In the genomic region with DNA sequence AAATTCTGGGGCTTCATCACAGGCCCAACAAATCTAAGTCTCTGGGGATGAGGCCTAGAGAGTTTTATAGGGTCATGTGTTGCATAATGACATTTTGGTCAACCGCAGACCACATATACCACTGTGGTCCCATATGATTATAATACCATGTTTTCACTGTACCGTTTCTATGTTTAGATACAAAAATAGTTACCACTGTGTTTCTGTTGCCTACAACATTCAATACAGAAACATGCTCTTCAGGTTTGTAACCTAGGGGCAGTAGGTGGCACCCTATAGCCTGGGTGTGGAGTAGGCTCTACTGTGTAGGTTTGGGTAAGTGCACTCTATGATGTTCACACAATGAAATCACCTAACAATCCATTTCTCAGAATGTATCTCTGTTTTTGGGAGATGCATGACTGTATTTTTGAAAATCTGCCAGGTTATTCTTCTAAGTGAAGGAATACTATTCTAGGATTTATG, we compare ENCODE assay signal across 12 cellular contexts.
DNase-seq lines count a peak whose midpoint lies in the region; ATAC-seq, FAIRE-seq and TF ChIP-seq lines count a peak whose summit lies in the region.
"Had no signal": no experiment of that assay in that cellular context is flagged by ENCODE, and none has a peak within 500 bp of the region (broad histone marks: within the 10 kb centered on the region; RNA-seq: fewer than 3 reads in every experiment).

No MANE protein-coding gene starts in this region.

- no peaks in the 10 kb centered on the region for H3K36me3 ChIP-seq in GM12878 (ENCODE audit: control insufficient read depth in 2 of 2, insufficient read depth in 2 of 2, low read length in 1 of 2)
- no peaks in the 10 kb centered on the region for H3K36me3 ChIP-seq in gastrocnemius medialis
- H3K36me3 ChIP-seq: transverse colon had no signal

- no peak overlapping the region for H2AFZ ChIP-seq in GM12878 (ENCODE audit: control insufficient read depth, low read depth, low read length)

- H3K9me3 Mint-ChIP-seq in activated T-cell treated with anti-CD3 and anti-CD28 coated beads, Interleukin-2, amount 50 U/mL, for 4 hours = no peaks in the 10 kb centered on the region

- peak; percentile 29 for TF ChIP-seq RAD21 in GM12878 (IDR thresholded peaks at IDR 0.05; ENCODE audit: insufficient read depth, low read depth, low read length)

- no peaks in the 10 kb centered on the region for H3K27me3 ChIP-seq in GM12878 (replicated peaks in 1 of 2; ENCODE audit: control insufficient read depth in 2 of 2, insufficient read depth in 2 of 2, low read length in 1 of 2)
- H3K27me3 ChIP-seq in gastrocnemius medialis = no peaks in the 10 kb centered on the region
- H3K27me3 ChIP-seq: transverse colon had no signal

- POLR2A ChIA-PET in GM12878 (lab: Charles Lee) = no interaction called here

- TF ChIP-seq CTCF in LNCAP (IDR thresholded peaks at IDR 0.05) (peak; percentile 25; the same call in 1 of the 2 replicates), GM12878 (IDR thresholded peaks at IDR 0.05 in 2 of 3, conservative IDR thresholded peaks at IDR 0.05 in 1 of 3; ENCODE audit: control insufficient read depth in 2 of 3, extremely low read depth in 1 of 3, insufficient read depth in 1 of 3, low read depth in 3 of 3, low read length in 3 of 3) (peak in 1 of 3 experiments; percentile 17; a peak in 1 of 6 replicates), gastrocnemius medialis (IDR thresholded peaks at IDR 0.05 in 4 of 5, conservative IDR thresholded peaks at IDR 0.05 in 1 of 5) (no peak)

- RAD21 ChIA-PET in GM12878 (lab: Charles Lee; ENCODE audit: unreplicated experiment) = interaction anchor here (1.0 kb wide), 1 partner anchor 337 kb away, joined by 3 read pairs; no protein-coding TSS in a partner anchor

- no peaks in the 10 kb centered on the region for H3K36me3 Mint-ChIP-seq in activated T-cell treated with anti-CD3 and anti-CD28 coated beads, Interleukin-2, amount 50 U/mL, for 4 hours (ENCODE audit: insufficient read depth)
- H3K36me3 Mint-ChIP-seq: brain had no signal

- WGBS in GM12878 (ENCODE audit: insufficient coverage, insufficient replicate concordance, low lambda C conversion rate, missing lambda C conversion rate) = 46% methylated on average over 2 of the region's 2 CpGs

- no peak overlapping the region for H3K9ac ChIP-seq in GM12878 (ENCODE audit: control insufficient read depth, insufficient read depth, low read length)

- no peak overlapping the region for H3K4me2 ChIP-seq in GM12878 (ENCODE audit: control insufficient read depth, insufficient read depth)

- TF ChIP-seq POLR2A in GM12878 (IDR thresholded peaks at IDR 0.05; ENCODE audit: low read depth, low read length) = no peak
- no peak for TF ChIP-seq POLR2A in gastrocnemius medialis (IDR thresholded peaks at IDR 0.05)

- H3K9me3 ChIP-seq in GM12878 (replicated peaks; ENCODE audit: control insufficient read depth, insufficient read depth, low read length) (no peaks in the 10 kb centered on the region), gastrocnemius medialis (no peaks in the 10 kb centered on the region)
- H3K9me3 ChIP-seq: transverse colon had no signal

- H3K27me3 Mint-ChIP-seq in activated T-cell treated with anti-CD3 and anti-CD28 coated beads, Interleukin-2, amount 50 U/mL, for 4 hours (ENCODE audit: low read depth) = no peaks in the 10 kb centered on the region
- H3K27me3 Mint-ChIP-seq: brain had no signal

- CTCF ChIA-PET in GM12878 (lab: Yijun Ruan, JAX) = interaction anchor here (0.6 to 2.5 kb wide), 8 partner anchors 27 to 830 kb away, joined by 3 to 18 read pairs (median 3); no protein-coding TSS in a partner anchor

- no peak; a peak in 1 of 4 replicates for TF ChIP-seq EP300 in GM12878 (IDR thresholded peaks at IDR 0.05; ENCODE audit: borderline replicate concordance in 1 of 2, control insufficient read depth in 1 of 2, low read depth in 2 of 2, low read length in 2 of 2)

- in situ Hi-C loops in GM12878 (cut with MboI) = no loop called here
- in situ Hi-C loops in gastrocnemius medialis (cut with MboI; ENCODE audit: low sequenced_read_pairs in 4 of 4) = no loop called here

- DNase-seq in activated T-cell treated with anti-CD3 and anti-CD28 coated beads, Interleukin-2, amount 50 U/mL, for 4 hours = no peak
- no peak for DNase-seq in activated T-cell treated with anti-CD3 and anti-CD28 coated beads for 4 hours
- DNase-seq in GM12878 (ENCODE audit: low read depth, low spot score) = no peak
- no peak for DNase-seq in gastrocnemius medialis
- no peak for DNase-seq in ecto neural progenitor cell (ENCODE audit: low spot score)
- DNase-seq in GF-D8 (lab: John Stamatoyannopoulos, UW) = no peak
- no peak for DNase-seq in NCI-H1092 treated with DMSO at 0.1 percent for 48 hours (lab: John Stamatoyannopoulos, UW)
- DNase-seq: small intestine, transverse colon had no signal

- no peaks in the 10 kb centered on the region for H3K4me1 ChIP-seq in GM12878 (ENCODE audit: control insufficient read depth, insufficient read depth, low read length)
- peaks cover 22 to 30% of the 10 kb centered on the region in 2 donors for H3K4me1 ChIP-seq in gastrocnemius medialis

- ATAC-seq in activated T-cell treated with anti-CD3 and anti-CD28 coated beads, Interleukin-2, amount 50 U/mL, for 4 hours = peak; percentile 7 to 46
- ATAC-seq in GM12878 (peak; percentile 85), gastrocnemius medialis (peak; percentile 33 to 60)

- H3K4me1 Mint-ChIP-seq in activated T-cell treated with anti-CD3 and anti-CD28 coated beads, Interleukin-2, amount 50 U/mL, for 4 hours (ENCODE audit: low read depth) = peaks cover 13% of the 10 kb centered on the region

- no peak overlapping the region for H3K4me3 Mint-ChIP-seq in activated T-cell treated with anti-CD3 and anti-CD28 coated beads, Interleukin-2, amount 50 U/mL, for 4 hours
- H3K4me3 Mint-ChIP-seq: brain had no signal

- SMC1A ChIA-PET in GM12878 (lab: Charles Lee; ENCODE audit: uncharacterized antibody, unreplicated experiment) = interaction anchor here (0.9 to 2.3 kb wide), 5 partner anchors 9 to 337 kb away, joined by 3 to 6 read pairs (median 3); no protein-coding TSS in a partner anchor

- BruUV-seq in GM12878 (replicated peaks; lab: Mats Ljungman, UMichigan) = no TSS peak

- no peaks in the 10 kb centered on the region for H4K20me1 ChIP-seq in GM12878 (ENCODE audit: control insufficient read depth, insufficient read depth)

- no peaks in the 10 kb centered on the region for H3K79me2 ChIP-seq in GM12878 (ENCODE audit: control insufficient read depth, insufficient read depth, low read length)

- FAIRE-seq in GM12878 (lab: Jason Lieb, UNC) = no peak
- FAIRE-seq: GM19239, small intestine had no signal

- H3K4me3 ChIP-seq in GM12878 = no peak overlapping the region
- H3K4me3 ChIP-seq in gastrocnemius medialis = no peak overlapping the region
- H3K4me3 ChIP-seq: transverse colon had no signal

- no peak overlapping the region for H3K27ac ChIP-seq in GM12878 (ENCODE audit: control insufficient read depth, insufficient read depth)
- H3K27ac ChIP-seq in gastrocnemius medialis = no peak overlapping the region
- H3K27ac ChIP-seq: transverse colon had no signal

- intact Hi-C loops in GM12878 (cut with micrococcal nuclease; ENCODE audit: unreplicated experiment) (no loop called here), gastrocnemius medialis (cut with DNase I; ENCODE audit: low total_unique reads) (loop anchor here (10.0 kb wide), 1 partner anchor 553 kb away; a partner anchor contains a TSS)

TF ChIP-seq in GM12878, 131 proteins besides CTCF, POLR2A, EP300 and RAD21:
- 0 out of 2 replicates have a peak, but pooled peaks have one; percentile 14 for TF ChIP-seq MTA2 (IDR thresholded peaks at IDR 0.05; ENCODE audit: low read depth)
- no peak for TF ChIP-seq ZNF622 (IDR thresholded peaks at IDR 0.05)
- TF ChIP-seq RAD51 (IDR thresholded peaks at IDR 0.05) = 0 out of 2 replicates have a peak, but pooled peaks have one; percentile 27
- peak; percentile 25 to 36; a peak in 2 of 4 replicates for TF ChIP-seq BHLHE40 (IDR thresholded peaks at IDR 0.05; ENCODE audit: borderline replicate concordance in 1 of 2, low read depth in 2 of 2, low read length in 1 of 2)
- no peak for TF ChIP-seq MYB (IDR thresholded peaks at IDR 0.05; ENCODE audit: borderline replicate concordance, low read depth, low read length)
- peak; percentile 64 for TF ChIP-seq ZNF217 (IDR thresholded peaks at IDR 0.05)
- peak; percentile 86 for TF ChIP-seq MEF2B (IDR thresholded peaks at IDR 0.05; ENCODE audit: partially characterized antibody, poor library complexity, severe bottlenecking)
- no peak for TF ChIP-seq RBBP5 (conservative IDR thresholded peaks at IDR 0.05)
- TF ChIP-seq RUNX3 (IDR thresholded peaks at IDR 0.05; ENCODE audit: low read length) = peak; percentile 63
- TF ChIP-seq, protein P1, sequence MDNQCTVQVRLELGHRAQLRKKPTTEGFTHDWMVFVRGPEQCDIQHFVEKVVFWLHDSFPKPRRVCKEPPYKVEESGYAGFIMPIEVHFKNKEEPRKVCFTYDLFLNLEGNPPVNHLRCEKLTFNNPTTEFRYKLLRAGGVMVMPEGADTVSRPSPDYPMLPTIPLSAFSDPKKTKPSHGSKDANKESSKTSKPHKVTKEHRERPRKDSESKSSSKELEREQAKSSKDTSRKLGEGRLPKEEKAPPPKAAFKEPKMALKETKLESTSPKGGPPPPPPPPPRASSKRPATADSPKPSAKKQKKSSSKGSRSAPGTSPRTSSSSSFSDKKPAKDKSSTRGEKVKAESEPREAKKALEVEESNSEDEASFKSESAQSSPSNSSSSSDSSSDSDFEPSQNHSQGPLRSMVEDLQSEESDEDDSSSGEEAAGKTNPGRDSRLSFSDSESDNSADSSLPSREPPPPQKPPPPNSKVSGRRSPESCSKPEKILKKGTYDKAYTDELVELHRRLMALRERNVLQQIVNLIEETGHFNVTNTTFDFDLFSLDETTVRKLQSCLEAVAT (IDR thresholded peaks at IDR 0.05) = peak; percentile 54
- TF ChIP-seq NR2F1 (conservative IDR thresholded peaks at IDR 0.05) = peak; percentile 44; the same call in 1 of the 2 replicates

Comparison
In these comparisons a context has a peak if more than half of its experiments do, and no peak if none do; other contexts are left out.
1. ATAC-seq: peak in every context shown above with its lines; median percentile 85 in GM12878; 46 in gastrocnemius medialis; 26 in activated T-cell treated with anti-CD3 and anti-CD28 coated beads, Interleukin-2, amount 50 U/mL, for 4 hours.